ENCODE assay signal across 23 cellular contexts in the genomic region with DNA sequence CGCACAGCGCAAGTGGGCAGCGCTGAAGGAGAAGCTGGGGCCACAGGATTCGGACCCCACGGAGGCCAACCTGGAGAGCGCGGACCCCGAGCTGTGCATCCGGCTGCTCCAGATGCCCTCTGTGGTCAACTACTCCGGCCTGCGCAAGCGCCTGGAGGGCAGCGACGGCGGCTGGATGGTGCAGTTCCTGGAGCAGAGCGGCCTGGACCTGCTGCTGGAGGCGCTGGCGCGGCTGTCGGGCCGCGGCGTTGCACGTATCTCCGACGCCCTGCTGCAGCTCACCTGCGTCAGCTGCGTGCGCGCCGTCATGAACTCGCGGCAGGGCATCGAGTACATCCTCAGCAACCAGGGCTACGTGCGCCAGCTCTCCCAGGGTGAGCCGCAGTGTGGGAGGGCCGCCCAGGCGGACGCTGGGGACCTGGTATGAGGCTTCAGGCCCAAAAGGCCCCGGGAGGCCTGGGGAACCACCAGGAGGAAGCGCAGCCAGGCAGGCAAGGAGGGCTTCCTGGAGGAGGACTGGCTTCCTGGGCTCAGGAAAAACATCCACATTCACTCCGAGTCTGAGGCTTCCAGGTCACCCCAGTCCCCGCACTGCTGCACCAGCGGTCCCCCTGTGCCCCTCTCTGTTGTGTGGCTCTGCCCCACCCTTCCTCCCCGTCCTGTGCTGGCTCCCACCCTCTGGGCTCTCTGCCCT. TPM values are rescaled to one million over a fixed set of nuclear protein-coding genes. Genes with fewer than 3 reads are reported as not detected.
DNase-seq lines count a peak whose midpoint lies in the region; ATAC-seq, FAIRE-seq and TF ChIP-seq lines count a peak whose summit lies in the region.
"Had no signal": no experiment of that assay in that cellular context is flagged by ENCODE, and none has a peak within 500 bp of the region (broad histone marks: within the 10 kb centered on the region; RNA-seq: fewer than 3 reads in every experiment).

No MANE protein-coding gene starts in this region.

- ATAC-seq in HepG2 (no peak), right lobe of liver (no peak), HG03439 (IDR thresholded peaks at IDR 0.05; ENCODE audit: unreplicated experiment) (no peak)

- no peak for FAIRE-seq in HepG2 (lab: Jason Lieb, UNC)
- FAIRE-seq: GM12891 had no signal

- peaks cover 56% of the 10 kb centered on the region for H3K36me3 Mint-ChIP-seq in MCF 10A (ENCODE audit: insufficient read depth, unreplicated experiment)

- H3K4me3 ChIP-seq in HepG2 (replicated peaks in 1 of 3; ENCODE audit: insufficient read depth in 1 of 3, low read depth in 2 of 3, low read length in 3 of 3) (no peak overlapping the region), right lobe of liver (no peak overlapping the region), mesenchymal stem cell (ENCODE audit: insufficient read depth in 1 of 2, low read depth in 1 of 2, low read length in 2 of 2) (no peak overlapping the region), tibial nerve (peak overlapping the region in 1 of 4 donors; percentile 50)
- H3K4me3 ChIP-seq: MG63 had no signal

- no peaks in the 10 kb centered on the region for H3K79me2 ChIP-seq in HepG2 (ENCODE audit: insufficient read depth, low read length)

- no peaks in the 10 kb centered on the region for H3K27me3 Mint-ChIP-seq in MCF 10A (ENCODE audit: insufficient read depth, unreplicated experiment)
- H3K27me3 Mint-ChIP-seq: B cell; CD4-positive, alpha-beta T cell had no signal

- H4K8ac ChIP-seq in mesenchymal stem cell (ENCODE audit: low read length): no peak overlapping the region

- TF ChIP-seq RAD21 in HepG2 (CRISPR knock-in tag; IDR thresholded peaks at IDR 0.05): no peak

- no peak overlapping the region for H2BK12ac ChIP-seq in mesenchymal stem cell (ENCODE audit: low read length in 2 of 2)

- TF ChIP-seq CTCF in HepG2 (CRISPR knock-in tag; IDR thresholded peaks at IDR 0.05) (no peak), right lobe of liver (IDR thresholded peaks at IDR 0.05) (no peak), tibial nerve (IDR thresholded peaks at IDR 0.05) (no peak), MCF 10A (IDR thresholded peaks at IDR 0.05; ENCODE audit: unreplicated experiment) (no peak)

- DNase-seq in HepG2 (ENCODE audit: low spot score): no peak
- DNase-seq in right lobe of liver: no peak
- DNase-seq in mesenchymal stem cell: no peak
- DNase-seq in tibial nerve (ENCODE audit: low spot score in 2 of 2): no peak
- DNase-seq in MCF 10A (ENCODE audit: unreplicated experiment): no peak
- DNase-seq in GM03348 (ENCODE audit: low spot score): no peak
- DNase-seq: Caco-2; CD4-positive, alpha-beta T cell; DMS 273 treated with DMSO at 0.1 percent for 48 hours; DND-41; H9; Kasumi-1; MG63; NCI-H1417; NCI-H1694 treated with DMSO at 0.1 percent for 48 hours; NCI-H2081 treated with DMSO at 0.1 percent for 48 hours; NCI-H446; NCI-H526; Right ventricle myocardium superior had no signal

- H3K9me3 Mint-ChIP-seq in MCF 10A (ENCODE audit: unreplicated experiment): no peaks in the 10 kb centered on the region
- H3K9me3 Mint-ChIP-seq: CD4-positive, alpha-beta T cell had no signal

- no peak overlapping the region for H3K4me3 Mint-ChIP-seq in MCF 10A (ENCODE audit: unreplicated experiment)
- H3K4me3 Mint-ChIP-seq: B cell; CD4-positive, alpha-beta T cell; H9 had no signal

- intact Hi-C loops in HepG2 (cut with micrococcal nuclease; ENCODE audit: unreplicated experiment) (no loop called here), right lobe of liver (cut with DNase I) (no loop called here), MCF 10A (cut with micrococcal nuclease) (no loop called here)

- H3K14ac ChIP-seq in mesenchymal stem cell (ENCODE audit: low read length in 2 of 2): no peak overlapping the region

- H4K20me1 ChIP-seq in HepG2 (ENCODE audit: insufficient read depth, low read length): peaks cover 6% of the 10 kb centered on the region; the same call in 1 of the 2 replicates

- peaks cover 41% of the 10 kb centered on the region for H3K79me1 ChIP-seq in mesenchymal stem cell (replicated peaks; ENCODE audit: low read length, poor library complexity, severe bottlenecking)

- in situ Hi-C loops in HepG2 (cut with HindIII; ENCODE audit: extremely low pct_ligation_motif_present, low pct_unique_long_range_greater_than_20kb): no loop called here

- no peak overlapping the region for H3K23ac ChIP-seq in mesenchymal stem cell (ENCODE audit: low read length in 2 of 2)

- H3K4me1 Mint-ChIP-seq in MCF 10A (ENCODE audit: insufficient read depth, unreplicated experiment): peaks cover 4% of the 10 kb centered on the region

- H2AK5ac ChIP-seq in mesenchymal stem cell (ENCODE audit: low read length, severe bottlenecking): no peak overlapping the region

- TF ChIP-seq POLR2A in HepG2 (IDR thresholded peaks at IDR 0.05; ENCODE audit: insufficient read depth in 1 of 2, low read depth in 2 of 2, low read length in 2 of 2) (no peak), right lobe of liver (IDR thresholded peaks at IDR 0.05) (no peak), tibial nerve (IDR thresholded peaks at IDR 0.05) (no peak)

- H3K27ac Mint-ChIP-seq in MCF 10A (ENCODE audit: low read depth, unreplicated experiment): no peak overlapping the region
- H3K27ac Mint-ChIP-seq: B cell; CD4-positive, alpha-beta T cell; H9 had no signal

- CTCF ChIA-PET in HepG2 (lab: Yijun Ruan, JAX; ENCODE audit: low intra/inter-chr PET ratio, low total read pairs) (no interaction called here), MCF 10A (lab: Yijun Ruan, JAX) (interaction anchor here (0.6 kb wide), 1 partner anchor 61 kb away, joined by 3 read pairs; no protein-coding TSS in a partner anchor)

- H3K9ac ChIP-seq in HepG2 (ENCODE audit: insufficient read depth, low read depth, low read length) (no peak overlapping the region), mesenchymal stem cell (ENCODE audit: low read length) (no peak overlapping the region)

- no peak overlapping the region for H2AFZ ChIP-seq in HepG2 (ENCODE audit: low read length)
- no peak overlapping the region for H2AFZ ChIP-seq in mesenchymal stem cell (ENCODE audit: low read depth, low read length)

- TF ChIP-seq EP300 in HepG2 (IDR thresholded peaks at IDR 0.05; ENCODE audit: low read depth in 2 of 2, low read length in 2 of 2) (no peak), HepG2 (CRISPR knock-in tag; IDR thresholded peaks at IDR 0.05; ENCODE audit: borderline replicate concordance) (no peak), tibial nerve (IDR thresholded peaks at IDR 0.05) (no peak)

- H3K27ac ChIP-seq in HepG2 (ENCODE audit: extremely low read length, insufficient read depth, low read length) (no peak overlapping the region), right lobe of liver (no peak overlapping the region), cingulate gyrus (ENCODE audit: low read depth, low read length) (peak overlapping the region; percentile 75), mesenchymal stem cell (ENCODE audit: low read length, poor library complexity, severe bottlenecking) (no peak overlapping the region), tibial nerve (peak overlapping the region; percentile 46 to 99 (median 72))

- H3K27me3 ChIP-seq in HepG2 (ENCODE audit: control insufficient read depth in 1 of 2, insufficient read depth in 2 of 2, low read length in 2 of 2) (no peaks in the 10 kb centered on the region), right lobe of liver (no peaks in the 10 kb centered on the region), mesenchymal stem cell (ENCODE audit: control insufficient read depth in 1 of 2, insufficient read depth in 1 of 2, low read length in 2 of 2) (no peaks in the 10 kb centered on the region), tibial nerve (no peaks in the 10 kb centered on the region)
- H3K27me3 ChIP-seq: MG63 had no signal

- H2BK5ac ChIP-seq in mesenchymal stem cell (ENCODE audit: low read depth, low read length, poor library complexity, severe bottlenecking): no peak overlapping the region

- H3K9me3 ChIP-seq in HepG2 (ENCODE audit: low read length): no peaks in the 10 kb centered on the region
- no peaks in the 10 kb centered on the region for H3K9me3 ChIP-seq in right lobe of liver
- H3K9me3 ChIP-seq in mesenchymal stem cell (ENCODE audit: control insufficient read depth, low read length): no peaks in the 10 kb centered on the region
- H3K9me3 ChIP-seq in tibial nerve: no peaks in the 10 kb centered on the region
- H3K9me3 ChIP-seq: Caco-2, MG63 had no signal

- POLR2A ChIA-PET in HepG2 (lab: Yijun Ruan, JAX): no interaction called here
- POLR2A ChIA-PET in MCF 10A (lab: Yijun Ruan, JAX): no interaction called here

- peak overlapping the region; percentile 16 for H4K91ac ChIP-seq in mesenchymal stem cell (ENCODE audit: low read length)

- no peak overlapping the region for H3K4me2 ChIP-seq in HepG2 (ENCODE audit: low read depth, low read length)
- H3K4me2 ChIP-seq in mesenchymal stem cell (ENCODE audit: low read length, poor library complexity, severe bottlenecking): no peak overlapping the region

- H2BK15ac ChIP-seq in mesenchymal stem cell (ENCODE audit: low read depth, poor library complexity, severe bottlenecking): no peak overlapping the region

- BruUV-seq in HepG2 (replicated peaks; lab: Mats Ljungman, UMichigan) (no TSS peak), MCF 10A (replicated peaks; lab: Mats Ljungman, UMichigan) (no TSS peak)

- no peak overlapping the region for H3K4ac ChIP-seq in mesenchymal stem cell (ENCODE audit: low read depth in 1 of 2, low read length in 2 of 2)

- H3K36me3 ChIP-seq in HepG2 (replicated peaks in 1 of 2; ENCODE audit: control insufficient read depth in 1 of 2, insufficient read depth in 2 of 2, low read length in 2 of 2) (peaks cover 15 to 20% of the 10 kb centered on the region in 2 experiments; a peak in 4 of 5 replicates), right lobe of liver (peaks cover 0 to 21% (median 11%) of the 10 kb centered on the region in 4 donors), mesenchymal stem cell (ENCODE audit: control insufficient read depth in 1 of 2, insufficient read depth in 2 of 2, low read depth in 1 of 2, low read length in 2 of 2) (peaks cover 59 to 86% of the 10 kb centered on the region in 2 experiments), tibial nerve (peaks cover 0 to 62% (median 23%) of the 10 kb centered on the region in 3 donors)
- H3K36me3 ChIP-seq: MG63 had no signal

- no peak overlapping the region for H2BK120ac ChIP-seq in mesenchymal stem cell (ENCODE audit: low read depth, low read length)

- H3K18ac ChIP-seq in mesenchymal stem cell (ENCODE audit: low read depth in 1 of 2, low read length in 2 of 2): no peak overlapping the region

- WGBS in HepG2 (ENCODE audit: low lambda C conversion rate): 98% methylated on average over 13 of the region's 46 CpGs
- 100% methylated on average over 2 of the region's 46 CpGs for WGBS in right lobe of liver (ENCODE audit: insufficient coverage, low coverage, low lambda C conversion rate, missing lambda C conversion rate)
- 95% methylated on average over 46 of the region's 46 CpGs for WGBS in mesenchymal stem cell
- WGBS in tibial nerve, 2 donors: 81 to 84% methylated on average over 40 to 44 of the region's 46 CpGs

- no peaks in the 10 kb centered on the region for H3K4me1 ChIP-seq in HepG2 (ENCODE audit: insufficient read depth, low read length)
- peaks cover 0 to 23% (median 6%) of the 10 kb centered on the region in 4 donors for H3K4me1 ChIP-seq in right lobe of liver
- H3K4me1 ChIP-seq in mesenchymal stem cell (ENCODE audit: control insufficient read depth, insufficient read depth, low read depth, low read length): peaks cover 64% of the 10 kb centered on the region
- peaks cover 0 to 88% (median 47%) of the 10 kb centered on the region in 4 donors for H3K4me1 ChIP-seq in tibial nerve

RNA-seq across cellular contexts. Expression of a gene that starts 12.1 kb away (rescaled TPM):
- 16.4 and 18.1 TPM in 2 replicates for total RNA-seq in HepG2 (2016; rRNA removed; fragmentation: Illumina TruSeq; extraction: Trizol)
- total RNA-seq in HepG2 (2016; cell fraction: cytosol; rRNA removed; fragmentation: Illumina TruSeq; extraction: Trizol; ENCODE audit: low read depth): 11.2 and 14.6 TPM in 2 replicates
- total RNA-seq in HepG2 (2016; cell fraction: insoluble cytoplasmic fraction; rRNA removed; fragmentation: Illumina TruSeq; extraction: Trizol): 17.0 and 18.3 TPM in 2 replicates
- 23.4 and 24.7 TPM in 2 replicates for total RNA-seq in HepG2 (2016; cell fraction: membrane; rRNA removed; fragmentation: Illumina TruSeq; extraction: Trizol)
- total RNA-seq in HepG2 (2016; cell fraction: nucleus; rRNA removed; fragmentation: Illumina TruSeq; extraction: Trizol): 17.7 and 25.0 TPM in 2 replicates
- 26.4 and 33.4 TPM in 2 replicates for polyA plus RNA-seq in HepG2 (2011; rRNA removed)
- 14.8 and 26.4 TPM in 2 replicates for polyA plus RNA-seq in HepG2 (2011; cell fraction: cytosol; rRNA removed)
- polyA plus RNA-seq in HepG2 (2011; cell fraction: nucleus; rRNA removed): 229 and 296 TPM in 2 replicates
- 28.4 and 33.9 TPM in 2 replicates for polyA plus RNA-seq in HepG2 (2012)
- polyA plus RNA-seq in HepG2 (2016; cell fraction: cytosol; fragmentation: Illumina TruSeq; extraction: Trizol; ENCODE audit: low read depth): 13.6 and 14.2 TPM in 2 replicates
- polyA plus RNA-seq in HepG2 (2016; cell fraction: insoluble cytoplasmic fraction; fragmentation: Illumina TruSeq; extraction: Trizol; ENCODE audit: low read depth): 20.2 and 25.5 TPM in 2 replicates
- polyA plus RNA-seq in HepG2 (2016; cell fraction: membrane; fragmentation: Illumina TruSeq; extraction: Trizol; ENCODE audit: low read depth): 17.5 and 20.7 TPM in 2 replicates
- 61.5 and 67.7 TPM in 2 replicates for polyA plus RNA-seq in HepG2 (2016; cell fraction: nucleus; fragmentation: Illumina TruSeq; extraction: Trizol; ENCODE audit: insufficient read depth, low read depth)
- 34.0 and 46.7 TPM in 2 replicates for polyA minus RNA-seq in HepG2 (2011; rRNA and poly(A)+ RNA removed; ENCODE audit: low replicate concordance)
- polyA minus RNA-seq in HepG2 (2011; cell fraction: cytosol; rRNA and poly(A)+ RNA removed): 23.8 and 25.1 TPM in 2 replicates
- polyA minus RNA-seq in HepG2 (2011; cell fraction: nucleus; rRNA and poly(A)+ RNA removed): 29.2 and 32.3 TPM in 2 replicates
- 10 to 100 TPM; 47.5 to 98.2 (median 71.4) TPM for total RNA-seq in right lobe of liver
- 59.1 TPM for polyA plus RNA-seq in mesenchymal stem cell (2013, experiment 1 of 2)
- 55.9 TPM for polyA plus RNA-seq in mesenchymal stem cell (2013, experiment 2 of 2)
- 100 to 1,000 TPM; 217 to 256 (median 239) TPM for total RNA-seq in tibial nerve
- total RNA-seq in MCF 10A (2022): 91.6 and 102 TPM in 2 replicates

RNA-seq across cellular contexts. Expression of a gene that starts 22.5 kb away (rescaled TPM):
- total RNA-seq in HepG2 (2016; rRNA removed; fragmentation: Illumina TruSeq; extraction: Trizol): 0.98 and 1.0 TPM in 2 replicates
- total RNA-seq in HepG2 (2016; cell fraction: cytosol; rRNA removed; fragmentation: Illumina TruSeq; extraction: Trizol; ENCODE audit: low read depth): 0.81 and 1.1 TPM in 2 replicates
- 0.56 and 1.3 TPM in 2 replicates for total RNA-seq in HepG2 (2016; cell fraction: insoluble cytoplasmic fraction; rRNA removed; fragmentation: Illumina TruSeq; extraction: Trizol)
- total RNA-seq in HepG2 (2016; cell fraction: membrane; rRNA removed; fragmentation: Illumina TruSeq; extraction: Trizol): 1.6 and 1.9 TPM in 2 replicates
- total RNA-seq in HepG2 (2016; cell fraction: nucleus; rRNA removed; fragmentation: Illumina TruSeq; extraction: Trizol): 1.3 and 1.5 TPM in 2 replicates
- polyA plus RNA-seq in HepG2 (2011; rRNA removed): 36.7 and 45.2 TPM in 2 replicates
- 20.7 and 22.4 TPM in 2 replicates for polyA plus RNA-seq in HepG2 (2011; cell fraction: cytosol; rRNA removed)
- 219 and 230 TPM in 2 replicates for polyA plus RNA-seq in HepG2 (2011; cell fraction: nucleus; rRNA removed)
- polyA plus RNA-seq in HepG2 (2012): 37.3 and 46.9 TPM in 2 replicates
- 0.70 and 1.5 TPM in 2 replicates for polyA plus RNA-seq in HepG2 (2016; cell fraction: cytosol; fragmentation: Illumina TruSeq; extraction: Trizol; ENCODE audit: low read depth)
- polyA plus RNA-seq in HepG2 (2016; cell fraction: insoluble cytoplasmic fraction; fragmentation: Illumina TruSeq; extraction: Trizol; ENCODE audit: low read depth): 1.3 and 2.2 TPM in 2 replicates
- polyA plus RNA-seq in HepG2 (2016; cell fraction: membrane; fragmentation: Illumina TruSeq; extraction: Trizol; ENCODE audit: low read depth): 1.5 and 2.0 TPM in 2 replicates
- polyA plus RNA-seq in HepG2 (2016; cell fraction: nucleus; fragmentation: Illumina TruSeq; extraction: Trizol; ENCODE audit: insufficient read depth, low read depth): 3.7 and 4.4 TPM in 2 replicates
- 12.3 and 14.1 TPM in 2 replicates for polyA minus RNA-seq in HepG2 (2011; rRNA and poly(A)+ RNA removed; ENCODE audit: low replicate concordance)
- 6.8 and 7.6 TPM in 2 replicates for polyA minus RNA-seq in HepG2 (2011; cell fraction: cytosol; rRNA and poly(A)+ RNA removed)
- polyA minus RNA-seq in HepG2 (2011; cell fraction: nucleus; rRNA and poly(A)+ RNA removed): 30.6 and 31.2 TPM in 2 replicates
- total RNA-seq in right lobe of liver: 10 to 100 TPM in 5 of 6 experiments, 1 to 10 TPM in 1; 8.1 to 50.5 (median 36.8) TPM
- polyA plus RNA-seq in mesenchymal stem cell (2013, experiment 1 of 2): 5.2 TPM
- 4.8 TPM for polyA plus RNA-seq in mesenchymal stem cell (2013, experiment 2 of 2)
- total RNA-seq in tibial nerve: 10 to 100 TPM in 1 of 4 donors, 1 to 10 TPM in 3; 4.8 to 11.4 (median 6.3) TPM
- 2.9 and 5.2 TPM in 2 replicates for total RNA-seq in MCF 10A (2022)

RNA-seq across cellular contexts. Expression of a gene that starts 51.4 kb away (rescaled TPM):
- total RNA-seq in HepG2 (2016; rRNA removed; fragmentation: Illumina TruSeq; extraction: Trizol): 153 and 186 TPM in 2 replicates
- 171 and 229 TPM in 2 replicates for total RNA-seq in HepG2 (2016; cell fraction: cytosol; rRNA removed; fragmentation: Illumina TruSeq; extraction: Trizol; ENCODE audit: low read depth)
- 166 and 191 TPM in 2 replicates for total RNA-seq in HepG2 (2016; cell fraction: insoluble cytoplasmic fraction; rRNA removed; fragmentation: Illumina TruSeq; extraction: Trizol)
- total RNA-seq in HepG2 (2016; cell fraction: membrane; rRNA removed; fragmentation: Illumina TruSeq; extraction: Trizol): 186 and 219 TPM in 2 replicates
- 86.2 and 101 TPM in 2 replicates for total RNA-seq in HepG2 (2016; cell fraction: nucleus; rRNA removed; fragmentation: Illumina TruSeq; extraction: Trizol)
- 123 and 142 TPM in 2 replicates for polyA plus RNA-seq in HepG2 (2011; rRNA removed)
- polyA plus RNA-seq in HepG2 (2011; cell fraction: cytosol; rRNA removed): 108 and 239 TPM in 2 replicates
- 125 and 162 TPM in 2 replicates for polyA plus RNA-seq in HepG2 (2011; cell fraction: nucleus; rRNA removed)
- polyA plus RNA-seq in HepG2 (2012): 61.3 and 68.1 TPM in 2 replicates
- 162 and 202 TPM in 2 replicates for polyA plus RNA-seq in HepG2 (2016; cell fraction: cytosol; fragmentation: Illumina TruSeq; extraction: Trizol; ENCODE audit: low read depth)
- polyA plus RNA-seq in HepG2 (2016; cell fraction: insoluble cytoplasmic fraction; fragmentation: Illumina TruSeq; extraction: Trizol; ENCODE audit: low read depth): 128 and 130 TPM in 2 replicates
- 134 and 168 TPM in 2 replicates for polyA plus RNA-seq in HepG2 (2016; cell fraction: membrane; fragmentation: Illumina TruSeq; extraction: Trizol; ENCODE audit: low read depth)
- 129 and 133 TPM in 2 replicates for polyA plus RNA-seq in HepG2 (2016; cell fraction: nucleus; fragmentation: Illumina TruSeq; extraction: Trizol; ENCODE audit: insufficient read depth, low read depth)
- polyA minus RNA-seq in HepG2 (2011; rRNA and poly(A)+ RNA removed; ENCODE audit: low replicate concordance): 49.5 and 64.5 TPM in 2 replicates
- polyA minus RNA-seq in HepG2 (2011; cell fraction: cytosol; rRNA and poly(A)+ RNA removed): 22.7 and 31.5 TPM in 2 replicates
- 17.3 and 18.4 TPM in 2 replicates for polyA minus RNA-seq in HepG2 (2011; cell fraction: nucleus; rRNA and poly(A)+ RNA removed)
- total RNA-seq in right lobe of liver: 100 to 1,000 TPM in 2 of 6 experiments, 10 to 100 TPM in 4; 38.1 to 252 (median 50.6) TPM
- 68.6 TPM for polyA plus RNA-seq in mesenchymal stem cell (2013, experiment 1 of 2)
- 73.5 TPM for polyA plus RNA-seq in mesenchymal stem cell (2013, experiment 2 of 2)
- 100 to 1,000 TPM; 260 to 422 (median 378) TPM for total RNA-seq in tibial nerve
- total RNA-seq in MCF 10A (2022): 63.3 and 72.7 TPM in 2 replicates

Comparison
In these comparisons a context has a peak if more than half of its experiments do, and no peak if none do; other contexts are left out.
1. H3K27ac ChIP-seq: peak in cingulate gyrus (single experiment) and tibial nerve (4 of 4); none in HepG2 (single experiment), right lobe of liver (0 of 3) and mesenchymal stem cell (single experiment).